In the genomic region with DNA sequence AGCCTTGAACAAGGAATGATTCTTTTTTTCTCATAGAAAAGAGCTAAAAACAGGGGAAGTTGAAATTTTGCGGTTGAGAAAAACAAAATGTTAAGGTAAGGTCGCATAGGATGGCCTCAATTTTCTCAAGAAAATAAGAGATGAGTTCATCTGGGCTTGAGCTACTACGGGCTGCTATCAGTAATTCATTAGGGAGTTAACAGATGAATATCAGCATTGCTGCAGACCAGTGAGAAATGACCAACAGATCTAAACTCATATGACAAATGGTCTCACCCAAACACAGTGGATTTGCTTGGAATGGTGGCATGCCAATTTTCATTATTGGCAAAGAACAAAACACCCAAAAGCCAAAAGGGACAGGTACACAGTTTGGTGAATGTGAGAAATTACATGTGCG, we compare ENCODE assay signal across 24 cellular contexts. TPM values are rescaled to one million over a fixed set of nuclear protein-coding genes. Genes with fewer than 3 reads are reported as not detected.
DNase-seq lines count a peak whose midpoint lies in the region; ATAC-seq, FAIRE-seq and TF ChIP-seq lines count a peak whose summit lies in the region.
"Had no signal": no experiment of that assay in that cellular context is flagged by ENCODE, and none has a peak within 500 bp of the region (broad histone marks: within the 10 kb centered on the region; RNA-seq: fewer than 3 reads in every experiment).

No MANE protein-coding gene starts in this region.

- 4% methylated on average over 4 of the region's 4 CpGs for WGBS in K562 (ENCODE audit: insufficient coverage, low coverage, missing lambda C conversion rate)

- no peaks in the 10 kb centered on the region for H3K4me1 ChIP-seq in K562 (replicated peaks in 1 of 2; ENCODE audit: control insufficient read depth in 2 of 2, insufficient read depth in 2 of 2, low read length in 2 of 2)
- H3K4me1 ChIP-seq: A549; BLaER1 treated with 17β-estradiol and CSF1 and Interleukin-3, amounts not matched to agents 10 nM and 100 nM had no signal

- H3K9ac ChIP-seq in K562 (ENCODE audit: insufficient read depth in 1 of 2, low read depth in 2 of 2, low read length in 2 of 2), result no peak overlapping the region
- H3K9ac ChIP-seq: BLaER1 treated with 17β-estradiol and CSF1 and Interleukin-3, amounts not matched to agents 10 nM and 100 nM had no signal

- TF ChIP-seq CTCF in K562 (IDR thresholded peaks at IDR 0.05 in 2 of 3, conservative IDR thresholded peaks at IDR 0.05 in 1 of 3; ENCODE audit: insufficient read depth in 2 of 3, low read depth in 1 of 3, low read length in 3 of 3) (no peak), omental fat pad (IDR thresholded peaks at IDR 0.05) (no peak)

- H3K36me3 ChIP-seq in K562 (ENCODE audit: control insufficient read depth, insufficient read depth, low read length), result no peaks in the 10 kb centered on the region
- H3K36me3 ChIP-seq: BE2C; BLaER1 treated with 17β-estradiol and CSF1 and Interleukin-3, amounts not matched to agents 10 nM and 100 nM had no signal

- H3K27ac ChIP-seq in K562 (ENCODE audit: extremely low read depth, low read depth, low read length), result no peak overlapping the region
- H3K27ac ChIP-seq: A549; BLaER1 treated with 17β-estradiol and CSF1 and Interleukin-3, amounts not matched to agents 10 nM and 100 nM had no signal

- H4K20me1 ChIP-seq in K562 (replicated peaks; ENCODE audit: control insufficient read depth, insufficient read depth, low read length), result no peaks in the 10 kb centered on the region
- H4K20me1 ChIP-seq: BLaER1 treated with 17β-estradiol and CSF1 and Interleukin-3, amounts not matched to agents 10 nM and 100 nM had no signal

- intact Hi-C loops in K562 (cut with micrococcal nuclease), result no loop called here

- TF ChIP-seq EP300 in K562 (IDR thresholded peaks at IDR 0.05; ENCODE audit: low read length), result no peak

- CTCF ChIA-PET in K562 (lab: Yijun Ruan, JAX; ENCODE audit: low intra/inter-chr PET ratio), result no interaction called here

- POLR2A ChIA-PET in K562 (lab: Yijun Ruan, JAX), result interaction anchor here (1.3 to 2.6 kb wide), 5 partner anchors 10 to 24 kb away, joined by 5 to 10 read pairs (median 6); no protein-coding TSS in a partner anchor

- no peaks in the 10 kb centered on the region for H3K9me1 ChIP-seq in K562 (ENCODE audit: control insufficient read depth, insufficient read depth, low read length)

- no peak for TF ChIP-seq POLR2A in H54 (IDR thresholded peaks at IDR 0.05; ENCODE audit: low read depth, low read length)
- no peak for TF ChIP-seq POLR2A in K562 (conservative IDR thresholded peaks at IDR 0.05)

- ATAC-seq in K562 (no peak), omental fat pad (ENCODE audit: low FRiP score) (no peak)
- ATAC-seq: A549 had no signal

- H3K79me2 ChIP-seq in K562 (ENCODE audit: control insufficient read depth, insufficient read depth, low read length), result no peaks in the 10 kb centered on the region

- BruUV-seq in K562 (replicated peaks; lab: Mats Ljungman, UMichigan), result no TSS peak

- FAIRE-seq in H54 (lab: Jason Lieb, UNC) (peak; percentile 55), K562 (lab: Jason Lieb, UNC) (no peak)
- FAIRE-seq: A549, GM12891 had no signal

- H2AFZ ChIP-seq in K562 (ENCODE audit: low read depth, low read length), result no peak overlapping the region

- no peak for TF ChIP-seq RAD21 in K562 (CRISPR knock-in tag; conservative IDR thresholded peaks at IDR 0.05 in 1 of 2, IDR thresholded peaks at IDR 0.05 in 1 of 2)

- H3K4me3 ChIP-seq in K562, result no peak overlapping the region
- H3K4me3 ChIP-seq: A549; BLaER1 treated with 17β-estradiol and CSF1 and Interleukin-3, amounts not matched to agents 10 nM and 100 nM had no signal

- H3K27me3 ChIP-seq in K562 (ENCODE audit: control insufficient read depth in 2 of 2, insufficient read depth in 2 of 2, low read length in 2 of 2), result peaks cover 4% of the 10 kb centered on the region in 2 experiments; a peak in 1 of 5 replicates
- H3K27me3 ChIP-seq: BE2C; BLaER1 treated with 17β-estradiol and CSF1 and Interleukin-3, amounts not matched to agents 10 nM and 100 nM had no signal

- H3K9me3 ChIP-seq in K562 (replicated peaks; ENCODE audit: control insufficient read depth, insufficient read depth, low read depth, low read length), result no peaks in the 10 kb centered on the region
- H3K9me3 ChIP-seq: A549; BE2C; BLaER1 treated with 17β-estradiol and CSF1 and Interleukin-3, amounts not matched to agents 10 nM and 100 nM had no signal

- no peak overlapping the region for H3K4me2 ChIP-seq in K562 (ENCODE audit: insufficient read depth, low read length)
- H3K4me2 ChIP-seq: A549; BLaER1 treated with 17β-estradiol and CSF1 and Interleukin-3, amounts not matched to agents 10 nM and 100 nM had no signal

- no peak for DNase-seq in H54 (ENCODE audit: insufficient read length, low spot score)
- DNase-seq in NCI-H82 treated with DMSO at 0.1 percent for 48 hours (lab: John Stamatoyannopoulos, UW; ENCODE audit: unreplicated experiment), result peak; percentile 63
- no peak for DNase-seq in K562 (ENCODE audit: extremely low read depth in 1 of 4, low spot score in 3 of 4)
- DNase-seq in retina, result peak; percentile 38
- no peak for DNase-seq in omental fat pad (ENCODE audit: low spot score)
- DNase-seq in GM03348 (ENCODE audit: low spot score), result no peak
- no peak for DNase-seq in NCI-H526 treated with DMSO at 0.1 percent for 48 hours (lab: John Stamatoyannopoulos, UW)
- DNase-seq: 8988T; ACHN; AML-193; BE2C; CD4-positive, alpha-beta T cell; CD8-positive, alpha-beta memory T cell; DMS 273 treated with DMSO at 0.1 percent for 48 hours; DMS79; EL; GDM1; GOT3; H7; HCEC 1CT had no signal

- in situ Hi-C loops in K562 (cut with MboI), result no loop called here

TF ChIP-seq in K562, 482 proteins besides CTCF, POLR2A, EP300 and RAD21:
- TF ChIP-seq, protein P1, sequence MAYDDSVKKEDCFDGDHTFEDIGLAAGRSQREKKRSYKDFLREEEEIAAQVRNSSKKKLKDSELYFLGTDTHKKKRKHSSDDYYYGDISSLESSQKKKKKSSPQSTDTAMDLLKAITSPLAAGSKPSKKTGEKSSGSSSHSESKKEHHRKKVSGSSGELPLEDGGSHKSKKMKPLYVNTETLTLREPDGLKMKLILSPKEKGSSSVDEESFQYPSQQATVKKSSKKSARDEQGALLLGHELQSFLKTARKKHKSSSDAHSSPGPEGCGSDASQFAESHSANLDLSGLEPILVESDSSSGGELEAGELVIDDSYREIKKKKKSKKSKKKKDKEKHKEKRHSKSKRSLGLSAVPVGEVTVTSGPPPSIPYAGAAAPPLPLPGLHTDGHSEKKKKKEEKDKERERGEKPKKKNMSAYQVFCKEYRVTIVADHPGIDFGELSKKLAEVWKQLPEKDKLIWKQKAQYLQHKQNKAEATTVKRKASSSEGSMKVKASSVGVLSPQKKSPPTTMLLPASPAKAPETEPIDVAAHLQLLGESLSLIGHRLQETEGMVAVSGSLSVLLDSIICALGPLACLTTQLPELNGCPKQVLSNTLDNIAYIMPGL (CRISPR knock-in tag; IDR thresholded peaks at IDR 0.05), result 0 out of 2 replicates have a peak, but pooled peaks have one; percentile 57
- TF ChIP-seq MTA2 (IDR thresholded peaks at IDR 0.05; ENCODE audit: low read depth), result no peak

RNA-seq across cellular contexts. Expression of gene GPC6, which starts 56.6 kb away (rescaled TPM):
- total RNA-seq in K562 (2011; cell fraction: chromatin; rRNA removed; ENCODE audit: low replicate concordance), result 0.09 and 0.14 TPM in 2 replicates
- 0.13 and 0.17 TPM in 2 replicates for total RNA-seq in K562 (2011; cell fraction: nucleolus; rRNA removed)
- total RNA-seq in K562 (2011; cell fraction: nucleoplasm; rRNA removed), result 0.07 and 0.15 TPM in 2 replicates
- total RNA-seq in K562 (2014; rRNA removed), result under 0.01 and 0.04 TPM in 2 replicates
- not detected in 2 replicates for total RNA-seq in K562 (2014; rRNA removed; fragmentation: Illumina TruSeq; extraction: Trizol)
- total RNA-seq in K562 (2015; rRNA removed; fragmentation: Illumina TruSeq; extraction: Trizol), result 0.04 TPM in 1 of 2 replicates, not detected in the other
- total RNA-seq in K562 (2021), result 0.07 and 0.20 TPM in 2 replicates
- polyA plus RNA-seq in K562 (2011; rRNA removed), result 0.01 TPM in 1 of 2 replicates, not detected in the other
- polyA plus RNA-seq in K562 (2011; cell fraction: cytosol; rRNA removed), result not detected in 2 replicates
- polyA plus RNA-seq in K562 (2011; cell fraction: nucleus; rRNA removed), result 0.10 TPM in 1 of 2 replicates, not detected in the other
- polyA plus RNA-seq in K562 (2012), result 0.01 TPM in 2 replicates
- polyA plus RNA-seq in K562 (2014; fragmentation: Illumina TruSeq; extraction: Trizol), result not detected in 2 replicates
- not detected for polyA plus RNA-seq in K562 (2014; fragmentation: Nextera tagmentation; extraction: Ambion mirVana)
- polyA plus RNA-seq in K562 (2014; rRNA removed), result 0.01 and 0.03 TPM in 2 replicates
- not detected in 2 replicates for polyA minus RNA-seq in K562 (2011; rRNA and poly(A)+ RNA removed)
- not detected in 2 replicates for polyA minus RNA-seq in K562 (2011; cell fraction: cytosol; rRNA and poly(A)+ RNA removed)
- polyA minus RNA-seq in K562 (2011; cell fraction: nucleus; rRNA and poly(A)+ RNA removed), result 0.67 TPM in 1 of 2 replicates, not detected in the other
- 10 to 100 TPM in 3 of 4 donors, 1 to 10 TPM in 1; 9.2 to 24.4 (median 16.4) TPM for total RNA-seq in omental fat pad
- total RNA-seq: CD4-positive, alpha-beta T cell; CD8-positive, alpha-beta memory T cell had no signal
- polyA plus RNA-seq: CD14-positive monocyte; CD8-positive, alpha-beta memory T cell had no signal

Comparison
In these comparisons a context has a peak if more than half of its experiments do, and no peak if none do; other contexts are left out.
1. DNase-seq: peak in NCI-H82 treated with DMSO at 0.1 percent for 48 hours (single experiment) and retina (single experiment); none in H54 (single experiment), K562 (0 of 4), omental fat pad (single experiment), GM03348 (single experiment) and NCI-H526 treated with DMSO at 0.1 percent for 48 hours (single experiment).
2. RNA of gene GPC6, which starts 56.6 kb away (total RNA-seq): 9.2 to 24.4 TPM in omental fat pad; under 0.01 to 0.20 TPM in K562; every median in the first group is over 4 times any median in the second.